In the genomic region with DNA sequence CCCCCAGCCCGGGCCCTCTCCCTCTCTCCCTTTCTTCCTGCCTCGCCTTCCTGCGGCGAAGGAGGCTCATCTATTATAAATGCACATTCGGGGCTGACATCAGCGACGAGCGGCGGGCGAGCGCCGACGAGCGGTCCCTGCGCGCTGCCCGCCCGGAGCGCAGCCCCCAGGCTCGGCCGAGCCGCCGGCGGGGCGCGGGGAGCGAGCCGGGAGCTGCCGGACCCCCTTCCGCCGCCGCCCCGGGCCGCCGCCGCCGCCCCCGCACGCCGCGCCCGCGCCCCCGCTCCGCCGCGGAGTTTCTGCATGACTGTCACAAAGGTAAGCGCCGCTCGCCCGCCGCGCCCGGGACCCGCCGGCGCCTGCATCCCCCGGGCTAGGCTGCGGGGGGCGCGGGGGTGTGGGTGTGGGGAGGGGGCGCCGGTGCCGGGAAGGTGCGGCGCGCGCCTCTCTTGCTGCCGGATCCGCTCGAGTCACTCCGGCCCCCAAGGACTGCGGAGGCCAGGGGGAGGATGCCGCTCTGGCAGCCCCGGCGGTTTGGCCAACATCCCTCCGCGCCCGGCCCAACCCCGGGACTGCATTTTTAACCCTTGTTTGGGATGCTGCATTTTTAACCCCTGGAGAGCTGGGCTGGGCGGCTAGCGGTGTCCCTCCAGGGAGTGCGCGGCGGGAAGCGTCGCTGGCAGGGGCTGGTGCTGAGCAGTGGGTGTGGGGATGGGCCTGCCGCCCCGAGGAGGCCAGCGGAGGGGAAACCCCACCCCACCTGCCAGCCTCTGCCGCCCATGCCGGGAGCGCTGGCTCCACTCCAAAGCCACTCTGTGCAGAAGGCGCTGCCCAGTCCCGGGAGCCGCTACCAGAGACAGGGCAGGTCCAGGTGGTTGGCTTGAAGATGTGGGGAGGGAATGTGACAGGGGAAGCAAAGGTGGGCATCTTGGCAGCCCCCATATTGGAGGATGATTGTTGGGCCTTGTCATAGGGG, we compare ENCODE assay signal across 8 cellular contexts. TPM values are rescaled to one million over a fixed set of nuclear protein-coding genes. Genes with fewer than 3 reads are reported as not detected.
DNase-seq lines count a peak whose midpoint lies in the region; ATAC-seq lines count a peak whose summit lies in the region.

A gene with protein sequence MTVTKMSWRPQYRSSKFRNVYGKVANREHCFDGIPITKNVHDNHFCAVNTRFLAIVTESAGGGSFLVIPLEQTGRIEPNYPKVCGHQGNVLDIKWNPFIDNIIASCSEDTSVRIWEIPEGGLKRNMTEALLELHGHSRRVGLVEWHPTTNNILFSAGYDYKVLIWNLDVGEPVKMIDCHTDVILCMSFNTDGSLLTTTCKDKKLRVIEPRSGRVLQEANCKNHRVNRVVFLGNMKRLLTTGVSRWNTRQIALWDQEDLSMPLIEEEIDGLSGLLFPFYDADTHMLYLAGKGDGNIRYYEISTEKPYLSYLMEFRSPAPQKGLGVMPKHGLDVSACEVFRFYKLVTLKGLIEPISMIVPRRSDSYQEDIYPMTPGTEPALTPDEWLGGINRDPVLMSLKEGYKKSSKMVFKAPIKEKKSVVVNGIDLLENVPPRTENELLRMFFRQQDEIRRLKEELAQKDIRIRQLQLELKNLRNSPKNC (plus strand): TSS at position 34 of the 976 bp plus-strand sequence. CDS start 270 bp downstream, at position 304.

- peak within 1 kb of the TSS; percentile 72 for H3K27ac ChIP-seq in subcutaneous abdominal adipose tissue (ENCODE audit: low read depth, low read length)

- peaks cover 10 to 60% (median 52%) of the 10 kb centered on the region in 5 donors for H3K4me1 ChIP-seq in subcutaneous abdominal adipose tissue (ENCODE audit: control insufficient read depth in 5 of 5, insufficient read depth in 5 of 5, low read length in 5 of 5)

- peak within 1 kb of the TSS in 4 of 5 donors; percentile 48 to 75 (median 64) for H3K9ac ChIP-seq in subcutaneous abdominal adipose tissue (ENCODE audit: low read length in 5 of 5)

- H3K4me3 ChIP-seq in subcutaneous abdominal adipose tissue (ENCODE audit: low read depth in 1 of 5, low read length in 5 of 5): peak within 1 kb of the TSS; percentile 75 to 91 (median 76)

- no peak for ATAC-seq in HG02678 (IDR thresholded peaks at IDR 0.05; ENCODE audit: unreplicated experiment)

- no peaks in the 10 kb centered on the region for H3K27me3 ChIP-seq in subcutaneous abdominal adipose tissue (ENCODE audit: control insufficient read depth in 5 of 5, insufficient read depth in 4 of 5, low read length in 5 of 5)

- H3K9me3 ChIP-seq in subcutaneous abdominal adipose tissue (ENCODE audit: control insufficient read depth in 5 of 5, low read length in 5 of 5): no peaks in the 10 kb centered on the region

- DNase-seq in stimulated activated CD4-positive, alpha-beta T cell treated with anti-CD3 and anti-CD28 coated beads, Interleukin-12 subunit alpha, Interleukin-12 subunit beta, amount 100 ng/mL, for 4 hours: peak; percentile 11
- no peak for DNase-seq in stimulated activated CD4-positive, alpha-beta T cell treated with anti-CD3 and anti-CD28 coated beads, Interleukin-1b, Interleukin-23, amount 100 ng/mL, for 48 hours
- DNase-seq in RPMI7951 (ENCODE audit: low read depth) (peak; percentile 63), dermis blood vessel endothelial cell (peak; percentile 29), lung microvascular endothelial cell (ENCODE audit: low read depth in 2 of 2) (peak; percentile 15 to 20), foreskin melanocyte (no peak)

- no peaks in the 10 kb centered on the region for H3K36me3 ChIP-seq in subcutaneous abdominal adipose tissue (ENCODE audit: control insufficient read depth in 5 of 5, insufficient read depth in 5 of 5, low read length in 5 of 5)

RNA-seq across cellular contexts. Expression of the gene that starts here (rescaled TPM):
- 5.6 and 5.9 TPM in 2 replicates for total RNA-seq in RPMI7951 (2014; rRNA removed; shearing (Covaris generic))
- total RNA-seq in dermis blood vessel endothelial cell: 1.0 and 1.4 TPM in 2 replicates
- 0.20 and 1.3 TPM in 2 replicates for total RNA-seq in lung microvascular endothelial cell

Comparison
In these comparisons a context has a peak if more than half of its experiments do, and no peak if none do; other contexts are left out.
1. DNase-seq: peak in stimulated activated CD4-positive, alpha-beta T cell treated with anti-CD3 and anti-CD28 coated beads, Interleukin-12 subunit alpha, Interleukin-12 subunit beta, amount 100 ng/mL, for 4 hours (single experiment), RPMI7951 (single experiment), dermis blood vessel endothelial cell (single experiment) and lung microvascular endothelial cell (2 of 2); none in stimulated activated CD4-positive, alpha-beta T cell treated with anti-CD3 and anti-CD28 coated beads, Interleukin-1b, Interleukin-23, amount 100 ng/mL, for 48 hours (single experiment) and foreskin melanocyte (single experiment).